8 cellular contexts compared by ENCODE assay signal in genomic region chr12:76031414-76032042, GRCh38. TPM values are rescaled to one million over a fixed set of nuclear protein-coding genes. Genes with fewer than 3 reads are reported as not detected.
DNase-seq lines count a peak whose midpoint lies in the region; ATAC-seq lines count a peak whose summit lies in the region.

PHLDA1 (minus strand) TSS chr12:76031776.

- peaks cover 44% of the 10 kb centered on the region for H3K36me3 Mint-ChIP-seq in activated T-helper 1 cell treated with anti-CD3 and anti-CD28 coated beads, Interleukin-12 subunit alpha, Interleukin-12 subunit beta, Interleukin-2, Interleukin-4 antibody, amounts not matched to agents 30 ng/mL and 10 ng/mL and 1 ng/mL, durations not matched to agents 14 hours and 24 hours and 36 hours (ENCODE audit: low read depth)
- H3K36me3 Mint-ChIP-seq in naive thymus-derived CD8-positive, alpha-beta T cell = no peaks in the 10 kb centered on the region

- intact Hi-C loops in activated T-helper 1 cell treated with anti-CD3 and anti-CD28 coated beads, Interleukin-12 subunit alpha, Interleukin-12 subunit beta, Interleukin-2, Interleukin-4 antibody, amounts not matched to agents 30 ng/mL and 10 ng/mL and 1 ng/mL, durations not matched to agents 14 hours and 24 hours and 36 hours (cut with micrococcal nuclease) = loop anchor here (1.0 to 5.0 kb wide), 16 partner anchors 11 to 1494 kb away; partner anchors contain the start of genes ATXN7L3B, GLIPR1, GLIPR1L2 and KRR1

- no peaks in the 10 kb centered on the region for H3K9me3 ChIP-seq in GM23248 (ENCODE audit: low read depth)

- DNase-seq in EH (ENCODE audit: low read depth) = peak; percentile 98
- peak; percentile 99 for DNase-seq in GM23248
- DNase-seq in Kasumi-1 (lab: John Stamatoyannopoulos, UW) = peak; percentile 90 to 92
- peak; percentile 94 for DNase-seq in RKO (ENCODE audit: low spot score)
- DNase-seq in activated T-helper 1 cell treated with anti-CD3 and anti-CD28 coated beads, Interleukin-12 subunit alpha, Interleukin-12 subunit beta, Interleukin-2, Interleukin-4 antibody, amounts not matched to agents 30 ng/mL and 10 ng/mL and 1 ng/mL, durations not matched to agents 14 hours and 24 hours and 36 hours (ENCODE audit: low spot score) = peak; percentile 95
- peak; percentile 99 for DNase-seq in fibroblast of gingiva (ENCODE audit: low read depth)
- peak; percentile 72 to 90 (median 78) for DNase-seq in naive thymus-derived CD8-positive, alpha-beta T cell
- peak; percentile 55 to 80 (median 74) for DNase-seq in stimulated activated naive CD4-positive, alpha-beta T cell (lab: John Stamatoyannopoulos, UW)

- H3K79me2 ChIP-seq in GM23248 (ENCODE audit: insufficient read depth) = peaks cover 65% of the 10 kb centered on the region

- peak; percentile 80 to 85 for ATAC-seq in naive thymus-derived CD8-positive, alpha-beta T cell

- 0% methylated on average over 38 to 61 of the region's 67 CpGs for WGBS in GM23248 (ENCODE audit: low coverage in 1 of 2, low lambda C conversion rate in 2 of 2, missing lambda C conversion rate in 2 of 2), 2 experiments

- peak within 1 kb of the TSS; percentile 96 for H3K27ac ChIP-seq in GM23248

- POLR2A ChIA-PET in naive thymus-derived CD8-positive, alpha-beta T cell (lab: Charles Lee) = interaction anchor here (0.6 to 3.4 kb wide), 16 partner anchors 10 to 732 kb away, joined by 3 to 31 read pairs (median 3); partner anchors contain the start of genes BBS10, GLIPR1L1, KRR1 and NAP1L1

- peak within 1 kb of the TSS; percentile 99 for H3K4me2 ChIP-seq in GM23248 (ENCODE audit: unreplicated experiment)

- in situ Hi-C loops in GM23248 (cut with MboI) = no loop called here

- no peaks in the 10 kb centered on the region for H3K9me2 ChIP-seq in GM23248 (ENCODE audit: insufficient read depth)

- peaks cover 3% of the 10 kb centered on the region for H3K27me3 Mint-ChIP-seq in activated T-helper 1 cell treated with anti-CD3 and anti-CD28 coated beads, Interleukin-12 subunit alpha, Interleukin-12 subunit beta, Interleukin-2, Interleukin-4 antibody, amounts not matched to agents 30 ng/mL and 10 ng/mL and 1 ng/mL, durations not matched to agents 14 hours and 24 hours and 36 hours (ENCODE audit: insufficient read depth)
- peaks cover 0 to 8% (median 0%) of the 10 kb centered on the region in 5 donors for H3K27me3 Mint-ChIP-seq in naive thymus-derived CD8-positive, alpha-beta T cell

- peak within 1 kb of the TSS; percentile 92 for H3K4me3 ChIP-seq in GM23248

- no peaks in the 10 kb centered on the region for H3K9me3 Mint-ChIP-seq in activated T-helper 1 cell treated with anti-CD3 and anti-CD28 coated beads, Interleukin-12 subunit alpha, Interleukin-12 subunit beta, Interleukin-2, Interleukin-4 antibody, amounts not matched to agents 30 ng/mL and 10 ng/mL and 1 ng/mL, durations not matched to agents 14 hours and 24 hours and 36 hours
- no peaks in the 10 kb centered on the region for H3K9me3 Mint-ChIP-seq in naive thymus-derived CD8-positive, alpha-beta T cell

- H3K27me3 ChIP-seq in GM23248 (replicated peaks; ENCODE audit: insufficient read depth) = no peaks in the 10 kb centered on the region

- peaks cover 30% of the 10 kb centered on the region for H3K4me1 ChIP-seq in GM23248 (ENCODE audit: insufficient read depth)

- H4K20me1 ChIP-seq in GM23248 (ENCODE audit: insufficient read depth) = no peaks in the 10 kb centered on the region

- H3F3A ChIP-seq in GM23248 (ENCODE audit: insufficient read depth) = peaks cover 72% of the 10 kb centered on the region

- peak within 1 kb of the TSS; percentile 99 for H3K4me3 Mint-ChIP-seq in activated T-helper 1 cell treated with anti-CD3 and anti-CD28 coated beads, Interleukin-12 subunit alpha, Interleukin-12 subunit beta, Interleukin-2, Interleukin-4 antibody, amounts not matched to agents 30 ng/mL and 10 ng/mL and 1 ng/mL, durations not matched to agents 14 hours and 24 hours and 36 hours
- peak within 1 kb of the TSS; percentile 82 to 97 (median 91) for H3K4me3 Mint-ChIP-seq in naive thymus-derived CD8-positive, alpha-beta T cell

- H2AFZ ChIP-seq in GM23248 = peak within 1 kb of the TSS; percentile 78

- H3K9ac ChIP-seq in GM23248 = peak within 1 kb of the TSS; percentile 95

- peak within 1 kb of the TSS; percentile 99 for H3K27ac Mint-ChIP-seq in activated T-helper 1 cell treated with anti-CD3 and anti-CD28 coated beads, Interleukin-12 subunit alpha, Interleukin-12 subunit beta, Interleukin-2, Interleukin-4 antibody, amounts not matched to agents 30 ng/mL and 10 ng/mL and 1 ng/mL, durations not matched to agents 14 hours and 24 hours and 36 hours
- H3K27ac Mint-ChIP-seq in naive thymus-derived CD8-positive, alpha-beta T cell = peak within 1 kb of the TSS; percentile 82 to 95 (median 90)

- peaks cover 35% of the 10 kb centered on the region for H3K4me1 Mint-ChIP-seq in activated T-helper 1 cell treated with anti-CD3 and anti-CD28 coated beads, Interleukin-12 subunit alpha, Interleukin-12 subunit beta, Interleukin-2, Interleukin-4 antibody, amounts not matched to agents 30 ng/mL and 10 ng/mL and 1 ng/mL, durations not matched to agents 14 hours and 24 hours and 36 hours (ENCODE audit: low read depth)
- peaks cover 20 to 30% (median 25%) of the 10 kb centered on the region in 4 donors for H3K4me1 Mint-ChIP-seq in naive thymus-derived CD8-positive, alpha-beta T cell

- peaks cover 26% of the 10 kb centered on the region for H3K36me3 ChIP-seq in GM23248 (ENCODE audit: low read depth)

RNA-seq across cellular contexts. Expression of gene PHLDA1, which starts in this region (rescaled TPM):
- total RNA-seq in GM23248 (2014; rRNA removed; shearing (Covaris generic)) = 35.7 and 36.7 TPM in 2 replicates
- 35.4 and 36.2 TPM in 2 replicates for polyA plus RNA-seq in GM23248 (2016; fragmentation: Nextera tagmentation; extraction: Ambion mirVana)
- 88.9 and 91.5 TPM in 2 replicates for total RNA-seq in activated T-helper 1 cell treated with anti-CD3 and anti-CD28 coated beads, Interleukin-12 subunit alpha, Interleukin-12 subunit beta, Interleukin-2, Interleukin-4 antibody, amounts not matched to agents 30 ng/mL and 10 ng/mL and 1 ng/mL, durations not matched to agents 14 hours and 24 hours and 36 hours
- total RNA-seq in naive thymus-derived CD8-positive, alpha-beta T cell = 1 to 10 TPM; 1.1 to 1.2 TPM
- polyA plus RNA-seq in naive thymus-derived CD8-positive, alpha-beta T cell = under 1 TPM; 0.04 to 0.13 (median 0.12) TPM

Comparison
In these comparisons a context has a peak if more than half of its experiments do, and no peak if none do; other contexts are left out.
1. Peak in every context shown above with its lines: DNase-seq, ATAC-seq, H3K4me3 ChIP-seq and H3K27ac ChIP-seq.
2. RNA of gene PHLDA1 (total RNA-seq): 88.9 to 91.5 TPM in activated T-helper 1 cell treated with anti-CD3 and anti-CD28 coated beads, Interleukin-12 subunit alpha, Interleukin-12 subunit beta, Interleukin-2, Interleukin-4 antibody, amounts not matched to agents 30 ng/mL and 10 ng/mL and 1 ng/mL, durations not matched to agents 14 hours and 24 hours and 36 hours and 35.7 to 36.7 TPM in GM23248; 1.1 to 1.2 TPM in naive thymus-derived CD8-positive, alpha-beta T cell; every median in the first group is over 10 times any median in the second.
3. RNA of gene PHLDA1 (polyA plus RNA-seq): 35.4 to 36.2 TPM in GM23248; 0.04 to 0.13 TPM in naive thymus-derived CD8-positive, alpha-beta T cell; every median in the first group is over 10 times any median in the second.